23 cellular contexts compared by ENCODE assay signal in genomic region chr7:141161550-141161949, GRCh38.
"Had no signal": no experiment of that assay in that cellular context is flagged by ENCODE, and none has a peak within 500 bp of the region (broad histone marks: within the 10 kb centered on the region; RNA-seq: fewer than 3 reads in every experiment).

No MANE protein-coding gene starts in this region.

- H3K4me1 ChIP-seq: heart left ventricle, psoas muscle, spleen, testis, transverse colon had no signal

- H3K4me1 Mint-ChIP-seq: stimulated activated naive CD8-positive, alpha-beta T cell treated with anti-CD3 and anti-CD28 coated beads, Interleukin-15, amount 100 ng/mL, for 72 hours had no signal

- H3K36me3 ChIP-seq: heart left ventricle, spleen, transverse colon had no signal

- H3K9me3 Mint-ChIP-seq: central memory CD8-positive, alpha-beta T cell; stimulated activated naive CD8-positive, alpha-beta T cell treated with anti-CD3 and anti-CD28 coated beads, Interleukin-15, amount 100 ng/mL, for 72 hours had no signal

- H3K27ac ChIP-seq: epithelial cell of prostate, heart left ventricle, parathyroid adenoma, psoas muscle, spleen, testis, transverse colon had no signal

- FAIRE-seq: endometrium, frontal cortex had no signal

- H3K9ac ChIP-seq: parathyroid adenoma had no signal

- H3K27me3 ChIP-seq: heart left ventricle, spleen, testis, transverse colon had no signal

- H3K36me3 Mint-ChIP-seq: stimulated activated naive B cell treated with anti-CD40 and anti-IgM and Interleukin-4, amounts not matched to agents 10 μg/mL and 1 μg/mL and 100 μg/mL, for 72 hours had no signal

- ATAC-seq: left colon; left ventricle myocardium superior; naive thymus-derived CD4-positive, alpha-beta T cell; psoas muscle; sciatic nerve; stimulated activated naive B cell treated with anti-CD40 and anti-IgM and Interleukin-4, amounts not matched to agents 10 μg/mL and 1 μg/mL and 100 μg/mL, for 72 hours; stimulated activated naive CD8-positive, alpha-beta T cell treated with anti-CD3 and anti-CD28 coated beads, Interleukin-15, amount 100 ng/mL, for 72 hours had no signal

- DNase-seq: effector memory CD4-positive, alpha-beta T cell; heart left ventricle; hippocampal formation; left colon; left ventricle myocardium superior; naive thymus-derived CD4-positive, alpha-beta T cell; psoas muscle; retina; spleen; stimulated activated CD4-positive, alpha-beta T cell treated with anti-CD3 and anti-CD28 coated beads, Interleukin-15, amount 100 ng/mL, for 24 hours; stimulated activated CD4-positive, alpha-beta T cell treated with anti-CD3 and anti-CD28 coated beads, Interleukin-1b, Interleukin-23, amount 100 ng/mL, for 48 hours; stimulated activated CD4-positive, alpha-beta T cell treated with anti-CD3 and anti-CD28 coated beads, Interleukin-4, amount 100 ng/mL, for 24 hours; stimulated activated naive B cell treated with anti-CD40 and anti-IgM and Interleukin-4, amounts not matched to agents 10 μg/mL and 1 μg/mL and 100 μg/mL, for 72 hours; stimulated activated naive CD8-positive, alpha-beta T cell treated with anti-CD3 and anti-CD28 coated beads, Interleukin-15, amount 100 ng/mL, for 72 hours; testis; transverse colon had no signal

- H2AFZ ChIP-seq: parathyroid adenoma had no signal

- H3K4me3 ChIP-seq: heart left ventricle, lung, psoas muscle, spleen, testis, transverse colon had no signal

- H3K4me3 Mint-ChIP-seq: central memory CD8-positive, alpha-beta T cell; naive thymus-derived CD4-positive, alpha-beta T cell; stimulated activated naive B cell treated with anti-CD40 and anti-IgM and Interleukin-4, amounts not matched to agents 10 μg/mL and 1 μg/mL and 100 μg/mL, for 72 hours; stimulated activated naive CD8-positive, alpha-beta T cell treated with anti-CD3 and anti-CD28 coated beads, Interleukin-15, amount 100 ng/mL, for 72 hours had no signal

- H3K27ac Mint-ChIP-seq: stimulated activated naive B cell treated with anti-CD40 and anti-IgM and Interleukin-4, amounts not matched to agents 10 μg/mL and 1 μg/mL and 100 μg/mL, for 72 hours had no signal

- H3K9me3 ChIP-seq: spleen, testis, transverse colon had no signal
